In the genomic region with DNA sequence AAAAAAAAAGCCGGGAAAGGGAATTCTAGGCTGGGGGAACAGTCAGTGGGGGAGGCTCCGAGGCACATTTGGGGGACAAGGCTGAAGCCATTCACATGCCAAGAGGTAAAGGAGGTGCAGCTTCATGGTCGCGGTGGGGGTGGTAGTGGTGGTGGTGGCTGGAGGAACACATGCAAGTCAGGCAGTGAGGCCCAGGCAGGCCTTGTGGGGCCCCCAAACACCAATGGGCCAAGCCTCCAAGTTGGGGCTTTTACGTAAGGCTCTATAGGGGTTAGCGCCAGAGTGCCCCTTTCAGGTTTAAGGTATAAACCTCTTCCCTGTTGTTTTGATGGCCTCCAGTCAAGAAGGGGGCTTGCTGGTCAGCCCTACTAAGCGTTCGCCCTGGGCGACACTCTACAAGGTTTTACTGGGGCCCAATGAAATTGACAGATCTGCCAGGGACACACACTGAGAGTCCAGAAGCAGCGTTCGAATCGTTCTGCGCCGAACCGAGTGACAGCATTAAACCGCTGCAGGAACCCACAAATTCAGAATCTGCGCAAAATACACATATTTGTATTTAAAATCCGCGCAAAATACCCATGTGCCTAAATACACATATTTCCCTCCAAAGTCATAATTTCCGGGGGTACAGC, we compare ENCODE assay signal across 2 cellular contexts.
TF ChIP-seq lines count a peak whose summit lies in the region.

No MANE protein-coding gene starts in this region.

TF ChIP-seq in SK-N-SH, 30 proteins besides CTCF, POLR2A, EP300 and RAD21:
- TF ChIP-seq TAF1 (IDR thresholded peaks at IDR 0.05; ENCODE audit: borderline replicate concordance, low read depth, low read length) (no peak), GABPA (IDR thresholded peaks at IDR 0.05; ENCODE audit: low read depth) (no peak), SMC3 (IDR thresholded peaks at IDR 0.05; ENCODE audit: low read depth, low read length) (no peak)

TF ChIP-seq in SK-N-SH treated with all-trans-retinoic acid at 6 μM for 48 hours, 23 proteins besides CTCF, POLR2A, EP300 and RAD21:
- no peak for TF ChIP-seq ZNF565 (CRISPR knock-in tag; conservative IDR thresholded peaks at IDR 0.05; ENCODE audit: low read depth)
- no peak for TF ChIP-seq ZFP3 (CRISPR knock-in tag; IDR thresholded peaks at IDR 0.05)
- TF ChIP-seq CSDC2 (CRISPR knock-in tag; IDR thresholded peaks at IDR 0.05): no peak
- no peak for TF ChIP-seq RARB (CRISPR knock-in tag; IDR thresholded peaks at IDR 0.05)
- TF ChIP-seq ARNTL (CRISPR knock-in tag; IDR thresholded peaks at IDR 0.05; ENCODE audit: borderline replicate concordance, low read depth): no peak
- TF ChIP-seq OSR1 (CRISPR knock-in tag; IDR thresholded peaks at IDR 0.05): no peak
- TF ChIP-seq TSHZ2 (CRISPR knock-in tag; IDR thresholded peaks at IDR 0.05): no peak
- no peak for TF ChIP-seq ZFP30 (CRISPR knock-in tag; IDR thresholded peaks at IDR 0.05)
- no peak for TF ChIP-seq BACH2 (CRISPR knock-in tag; IDR thresholded peaks at IDR 0.05; ENCODE audit: borderline replicate concordance)
- TF ChIP-seq, protein P1, sequence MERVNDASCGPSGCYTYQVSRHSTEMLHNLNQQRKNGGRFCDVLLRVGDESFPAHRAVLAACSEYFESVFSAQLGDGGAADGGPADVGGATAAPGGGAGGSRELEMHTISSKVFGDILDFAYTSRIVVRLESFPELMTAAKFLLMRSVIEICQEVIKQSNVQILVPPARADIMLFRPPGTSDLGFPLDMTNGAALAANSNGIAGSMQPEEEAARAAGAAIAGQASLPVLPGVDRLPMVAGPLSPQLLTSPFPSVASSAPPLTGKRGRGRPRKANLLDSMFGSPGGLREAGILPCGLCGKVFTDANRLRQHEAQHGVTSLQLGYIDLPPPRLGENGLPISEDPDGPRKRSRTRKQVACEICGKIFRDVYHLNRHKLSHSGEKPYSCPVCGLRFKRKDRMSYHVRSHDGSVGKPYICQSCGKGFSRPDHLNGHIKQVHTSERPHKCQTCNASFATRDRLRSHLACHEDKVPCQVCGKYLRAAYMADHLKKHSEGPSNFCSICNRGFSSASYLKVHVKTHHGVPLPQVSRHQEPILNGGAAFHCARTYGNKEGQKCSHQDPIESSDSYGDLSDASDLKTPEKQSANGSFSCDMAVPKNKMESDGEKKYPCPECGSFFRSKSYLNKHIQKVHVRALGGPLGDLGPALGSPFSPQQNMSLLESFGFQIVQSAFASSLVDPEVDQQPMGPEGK (CRISPR knock-in tag; IDR thresholded peaks at IDR 0.05; ENCODE audit: borderline replicate concordance): no peak
- TF ChIP-seq PPARA (CRISPR knock-in tag; IDR thresholded peaks at IDR 0.05; ENCODE audit: borderline replicate concordance): no peak
- TF ChIP-seq ESRRG (CRISPR knock-in tag; IDR thresholded peaks at IDR 0.05): no peak
- TF ChIP-seq, protein P2, sequence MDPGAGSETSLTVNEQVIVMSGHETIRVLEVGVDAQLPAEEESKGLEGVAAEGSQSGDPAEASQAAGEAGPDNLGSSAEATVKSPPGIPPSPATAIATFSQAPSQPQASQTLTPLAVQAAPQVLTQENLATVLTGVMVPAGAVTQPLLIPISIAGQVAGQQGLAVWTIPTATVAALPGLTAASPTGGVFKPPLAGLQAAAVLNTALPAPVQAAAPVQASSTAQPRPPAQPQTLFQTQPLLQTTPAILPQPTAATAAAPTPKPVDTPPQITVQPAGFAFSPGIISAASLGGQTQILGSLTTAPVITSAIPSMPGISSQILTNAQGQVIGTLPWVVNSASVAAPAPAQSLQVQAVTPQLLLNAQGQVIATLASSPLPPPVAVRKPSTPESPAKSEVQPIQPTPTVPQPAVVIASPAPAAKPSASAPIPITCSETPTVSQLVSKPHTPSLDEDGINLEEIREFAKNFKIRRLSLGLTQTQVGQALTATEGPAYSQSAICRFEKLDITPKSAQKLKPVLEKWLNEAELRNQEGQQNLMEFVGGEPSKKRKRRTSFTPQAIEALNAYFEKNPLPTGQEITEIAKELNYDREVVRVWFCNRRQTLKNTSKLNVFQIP (CRISPR knock-in tag; IDR thresholded peaks at IDR 0.05; ENCODE audit: borderline replicate concordance, low read depth): no peak
- TF ChIP-seq, protein P3, sequence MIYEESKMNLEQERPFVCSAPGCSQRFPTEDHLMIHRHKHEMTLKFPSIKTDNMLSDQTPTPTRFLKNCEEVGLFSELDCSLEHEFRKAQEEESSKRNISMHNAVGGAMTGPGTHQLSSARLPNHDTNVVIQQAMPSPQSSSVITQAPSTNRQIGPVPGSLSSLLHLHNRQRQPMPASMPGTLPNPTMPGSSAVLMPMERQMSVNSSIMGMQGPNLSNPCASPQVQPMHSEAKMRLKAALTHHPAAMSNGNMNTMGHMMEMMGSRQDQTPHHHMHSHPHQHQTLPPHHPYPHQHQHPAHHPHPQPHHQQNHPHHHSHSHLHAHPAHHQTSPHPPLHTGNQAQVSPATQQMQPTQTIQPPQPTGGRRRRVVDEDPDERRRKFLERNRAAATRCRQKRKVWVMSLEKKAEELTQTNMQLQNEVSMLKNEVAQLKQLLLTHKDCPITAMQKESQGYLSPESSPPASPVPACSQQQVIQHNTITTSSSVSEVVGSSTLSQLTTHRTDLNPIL (CRISPR knock-in tag; IDR thresholded peaks at IDR 0.05; ENCODE audit: low read depth): no peak
- no peak for TF ChIP-seq TCF4 (CRISPR knock-in tag; IDR thresholded peaks at IDR 0.05; ENCODE audit: borderline replicate concordance)
- no peak for TF ChIP-seq GLIS3 (CRISPR knock-in tag; IDR thresholded peaks at IDR 0.05)
- TF ChIP-seq, protein P4, sequence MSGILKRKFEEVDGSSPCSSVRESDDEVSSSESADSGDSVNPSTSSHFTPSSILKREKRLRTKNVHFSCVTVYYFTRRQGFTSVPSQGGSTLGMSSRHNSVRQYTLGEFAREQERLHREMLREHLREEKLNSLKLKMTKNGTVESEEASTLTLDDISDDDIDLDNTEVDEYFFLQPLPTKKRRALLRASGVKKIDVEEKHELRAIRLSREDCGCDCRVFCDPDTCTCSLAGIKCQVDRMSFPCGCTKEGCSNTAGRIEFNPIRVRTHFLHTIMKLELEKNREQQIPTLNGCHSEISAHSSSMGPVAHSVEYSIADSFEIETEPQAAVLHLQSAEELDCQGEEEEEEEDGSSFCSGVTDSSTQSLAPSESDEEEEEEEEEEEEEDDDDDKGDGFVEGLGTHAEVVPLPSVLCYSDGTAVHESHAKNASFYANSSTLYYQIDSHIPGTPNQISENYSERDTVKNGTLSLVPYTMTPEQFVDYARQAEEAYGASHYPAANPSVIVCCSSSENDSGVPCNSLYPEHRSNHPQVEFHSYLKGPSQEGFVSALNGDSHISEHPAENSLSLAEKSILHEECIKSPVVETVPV (CRISPR knock-in tag; IDR thresholded peaks at IDR 0.05): no peak
- no peak for TF ChIP-seq ZNF70 (CRISPR knock-in tag; IDR thresholded peaks at IDR 0.05)
- TF ChIP-seq SNAI2 (CRISPR knock-in tag; IDR thresholded peaks at IDR 0.05): no peak
TF ChIP-seq in SK-N-SH treated with all-trans-retinoic acid at 6 μM for 48 hours: peak in this region for 0.
